15 cellular contexts compared by ENCODE assay signal in the genomic region with DNA sequence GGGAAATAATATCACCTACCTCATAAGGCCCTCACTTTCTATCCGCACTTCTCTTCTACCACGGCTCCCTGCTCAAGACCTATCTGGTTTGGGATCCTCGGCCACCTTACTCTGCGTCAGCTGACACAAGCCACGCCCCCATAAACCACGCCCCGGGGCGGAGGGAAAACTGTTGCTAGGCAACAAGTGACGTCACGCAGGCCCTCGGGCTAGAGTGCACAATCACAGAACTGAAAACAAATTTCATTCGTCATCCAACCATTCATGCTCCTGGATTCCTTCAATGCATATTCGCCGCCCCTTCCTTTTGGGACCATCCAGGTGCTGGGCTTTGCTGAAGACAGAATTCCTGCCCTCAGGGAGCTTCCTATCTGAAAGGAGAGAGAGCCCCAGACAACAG.
A peak's percentile ranks its signal among the peaks of the same experiment; 100 is the strongest.
DNase-seq lines count a peak whose midpoint lies in the region; ATAC-seq and TF ChIP-seq lines count a peak whose summit lies in the region.
"Had no signal": no experiment of that assay in that cellular context is flagged by ENCODE, and none has a peak within 500 bp of the region (broad histone marks: within the 10 kb centered on the region; RNA-seq: fewer than 3 reads in every experiment).

No MANE protein-coding gene starts in this region.

- CTCF ChIA-PET in OCI-LY7 (lab: Charles Lee; ENCODE audit: unreplicated experiment): interaction anchor here (0.9 kb wide), 1 partner anchor 43 kb away, joined by 3 read pairs; no protein-coding TSS in a partner anchor

- no peaks in the 10 kb centered on the region for H3K27me3 Mint-ChIP-seq in activated naive CD8-positive, alpha-beta T cell treated with anti-CD3 and anti-CD28 coated beads, Interleukin-2, amount 50 U/mL, for 24 hours
- H3K27me3 Mint-ChIP-seq: activated CD4-positive, alpha-beta T cell treated with anti-CD3 and anti-CD28 coated beads, Interleukin-2, amount 10 ng/mL, durations not matched to agents 24 days and 14 days; activated naive CD4-positive, alpha-beta T cell treated with anti-CD3 and anti-CD28 coated beads, Interleukin-2, amount 50 U/mL, for 24 hours; CD4-positive, CD25-positive, alpha-beta regulatory T cell; dendritic cell treated with granulocyte-macrophage colony-stimulating factor and Interleukin-4, amounts not matched to agents 40 ng/mL and 50 ng/mL, for 4 days had no signal

- H3K36me3 Mint-ChIP-seq in activated naive CD8-positive, alpha-beta T cell treated with anti-CD3 and anti-CD28 coated beads, Interleukin-2, amount 50 U/mL, for 24 hours (ENCODE audit: low read depth): no peaks in the 10 kb centered on the region
- H3K36me3 Mint-ChIP-seq: activated naive CD4-positive, alpha-beta T cell treated with anti-CD3 and anti-CD28 coated beads, Interleukin-2, amount 50 U/mL, for 24 hours had no signal

- H3K4me3 Mint-ChIP-seq in activated naive CD8-positive, alpha-beta T cell treated with anti-CD3 and anti-CD28 coated beads, Interleukin-2, amount 50 U/mL, for 24 hours: no peak overlapping the region
- H3K4me3 Mint-ChIP-seq: activated CD4-positive, alpha-beta T cell treated with anti-CD3 and anti-CD28 coated beads, Interleukin-2, amount 10 ng/mL, durations not matched to agents 24 days and 14 days; activated naive CD4-positive, alpha-beta T cell treated with anti-CD3 and anti-CD28 coated beads, Interleukin-2, amount 50 U/mL, for 24 hours; CD4-positive, CD25-positive, alpha-beta regulatory T cell; dendritic cell treated with granulocyte-macrophage colony-stimulating factor and Interleukin-4, amounts not matched to agents 40 ng/mL and 50 ng/mL, for 4 days had no signal

- H3K27ac Mint-ChIP-seq in activated naive CD8-positive, alpha-beta T cell treated with anti-CD3 and anti-CD28 coated beads, Interleukin-2, amount 50 U/mL, for 24 hours: no peak overlapping the region
- H3K27ac Mint-ChIP-seq: activated CD4-positive, alpha-beta T cell treated with anti-CD3 and anti-CD28 coated beads, Interleukin-2, amount 10 ng/mL, durations not matched to agents 24 days and 14 days; activated naive CD4-positive, alpha-beta T cell treated with anti-CD3 and anti-CD28 coated beads, Interleukin-2, amount 50 U/mL, for 24 hours; CD4-positive, CD25-positive, alpha-beta regulatory T cell; dendritic cell treated with granulocyte-macrophage colony-stimulating factor and Interleukin-4, amounts not matched to agents 40 ng/mL and 50 ng/mL, for 4 days had no signal

- no peaks in the 10 kb centered on the region for H3K9me3 ChIP-seq in OCI-LY7 (ENCODE audit: low read length)
- H3K9me3 ChIP-seq in right atrium auricular region: peaks cover 0 to 12% of the 10 kb centered on the region in 2 donors
- no peaks in the 10 kb centered on the region for H3K9me3 ChIP-seq in psoas muscle
- H3K9me3 ChIP-seq: vagina had no signal

- H3K9me3 Mint-ChIP-seq in activated naive CD8-positive, alpha-beta T cell treated with anti-CD3 and anti-CD28 coated beads, Interleukin-2, amount 50 U/mL, for 24 hours: no peaks in the 10 kb centered on the region
- H3K9me3 Mint-ChIP-seq: activated CD4-positive, alpha-beta T cell treated with anti-CD3 and anti-CD28 coated beads, Interleukin-2, amount 10 ng/mL, durations not matched to agents 24 days and 14 days; activated naive CD4-positive, alpha-beta T cell treated with anti-CD3 and anti-CD28 coated beads, Interleukin-2, amount 50 U/mL, for 24 hours had no signal

- H3K4me3 ChIP-seq in OCI-LY7 (ENCODE audit: low read depth, low read length, poor library complexity, severe bottlenecking): no peak overlapping the region
- no peak overlapping the region for H3K4me3 ChIP-seq in choroid plexus epithelial cell (ENCODE audit: low read depth, low read length)
- H3K4me3 ChIP-seq in right atrium auricular region: no peak overlapping the region
- H3K4me3 ChIP-seq in psoas muscle: no peak overlapping the region
- H3K4me3 ChIP-seq: vagina had no signal

- H3K27me3 ChIP-seq in right atrium auricular region (no peaks in the 10 kb centered on the region), psoas muscle (ENCODE audit: insufficient read depth in 3 of 3, low read length in 2 of 3) (peaks cover 0 to 3% (median 0%) of the 10 kb centered on the region in 3 donors)
- H3K27me3 ChIP-seq: vagina had no signal

- H3K79me2 ChIP-seq in OCI-LY7 (ENCODE audit: insufficient read depth, low read depth, low read length): no peaks in the 10 kb centered on the region

- no peak overlapping the region for H3K27ac ChIP-seq in OCI-LY7 (ENCODE audit: low read depth, low read length, poor library complexity, severe bottlenecking)
- H3K27ac ChIP-seq in right atrium auricular region: no peak overlapping the region
- H3K27ac ChIP-seq in psoas muscle: no peak overlapping the region
- H3K27ac ChIP-seq: vagina had no signal

- intact Hi-C loops in OCI-LY7 (cut with micrococcal nuclease; ENCODE audit: unreplicated experiment) (no loop called here), psoas muscle (cut with DNase I) (no loop called here)

- BruUV-seq in OCI-LY7 (replicated peaks; lab: Mats Ljungman, UMichigan): no TSS peak

- no peak for TF ChIP-seq CTCF in OCI-LY7 (conservative IDR thresholded peaks at IDR 0.05; ENCODE audit: low read length)
- no peak for TF ChIP-seq CTCF in choroid plexus epithelial cell (conservative IDR thresholded peaks at IDR 0.05; ENCODE audit: low read depth, low read length)
- no peak for TF ChIP-seq CTCF in right atrium auricular region (IDR thresholded peaks at IDR 0.05)
- no peak for TF ChIP-seq CTCF in psoas muscle (IDR thresholded peaks at IDR 0.05)

- no peak overlapping the region for H2AFZ ChIP-seq in OCI-LY7 (ENCODE audit: low read length)

- ATAC-seq in activated naive CD8-positive, alpha-beta T cell treated with anti-CD3 and anti-CD28 coated beads, Interleukin-2, amount 50 U/mL, for 24 hours: no peak
- no peak for ATAC-seq in psoas muscle
- ATAC-seq: left lobe of liver had no signal

- 48 to 65% (median 64%) methylated on average over 14 of the region's 14 CpGs for WGBS in psoas muscle, 3 donors

- peak; percentile 3 for DNase-seq in stimulated activated CD4-positive, alpha-beta T cell treated with anti-CD3 and anti-CD28 coated beads, Interleukin-1b, Interleukin-23, amount 100 ng/mL, for 48 hours
- DNase-seq in stimulated activated CD4-positive, alpha-beta T cell treated with anti-CD3 and anti-CD28 coated beads, Interleukin-4, amount 100 ng/mL, for 24 hours: no peak
- peak; percentile 17 for DNase-seq in OCI-LY7 (ENCODE audit: low spot score)
- DNase-seq in choroid plexus epithelial cell (ENCODE audit: low read depth): peak; percentile 13
- no peak for DNase-seq in activated naive CD8-positive, alpha-beta T cell treated with anti-CD3 and anti-CD28 coated beads, Interleukin-2, amount 50 U/mL, for 24 hours
- DNase-seq in right atrium auricular region (ENCODE audit: low spot score): no peak
- DNase-seq in mucosa of gallbladder (ENCODE audit: low spot score): no peak
- DNase-seq in psoas muscle: no peak
- DNase-seq: activated CD4-positive, alpha-beta T cell treated with anti-CD3 and anti-CD28 coated beads, Interleukin-2, amount 10 ng/mL, durations not matched to agents 24 days and 14 days; CD4-positive, CD25-positive, alpha-beta regulatory T cell; stimulated activated CD4-positive, alpha-beta T cell treated with anti-CD3 and anti-CD28 coated beads, Interleukin-12 subunit alpha, Interleukin-12 subunit beta, amount 100 ng/mL, for 4 hours had no signal

- H3K9me2 ChIP-seq in OCI-LY7 (ENCODE audit: insufficient read depth, low read length): no peaks in the 10 kb centered on the region

- H3K4me1 Mint-ChIP-seq in activated naive CD8-positive, alpha-beta T cell treated with anti-CD3 and anti-CD28 coated beads, Interleukin-2, amount 50 U/mL, for 24 hours: no peaks in the 10 kb centered on the region
- H3K4me1 Mint-ChIP-seq: activated CD4-positive, alpha-beta T cell treated with anti-CD3 and anti-CD28 coated beads, Interleukin-2, amount 10 ng/mL, durations not matched to agents 24 days and 14 days; activated naive CD4-positive, alpha-beta T cell treated with anti-CD3 and anti-CD28 coated beads, Interleukin-2, amount 50 U/mL, for 24 hours; CD4-positive, CD25-positive, alpha-beta regulatory T cell had no signal

- H3K36me3 ChIP-seq in OCI-LY7 (ENCODE audit: insufficient read depth, low read length): no peaks in the 10 kb centered on the region
- H3K36me3 ChIP-seq in right atrium auricular region: no peaks in the 10 kb centered on the region
- peaks cover 0 to 3% of the 10 kb centered on the region in 2 donors for H3K36me3 ChIP-seq in psoas muscle (ENCODE audit: insufficient read depth in 1 of 2, low read depth in 1 of 2)
- H3K36me3 ChIP-seq: vagina had no signal

- H4K20me1 ChIP-seq in OCI-LY7 (ENCODE audit: insufficient read depth, low read length): no peaks in the 10 kb centered on the region

- H3K4me1 ChIP-seq in OCI-LY7 (ENCODE audit: insufficient read depth, low read length, poor library complexity, severe bottlenecking) (no peaks in the 10 kb centered on the region), right atrium auricular region (no peaks in the 10 kb centered on the region), psoas muscle (no peaks in the 10 kb centered on the region)
- H3K4me1 ChIP-seq: vagina had no signal

- POLR2A ChIA-PET in OCI-LY7 (lab: Charles Lee): no interaction called here

- no peak overlapping the region for H3K4me2 ChIP-seq in OCI-LY7 (ENCODE audit: low read length)

Comparison
In these comparisons a context has a peak if more than half of its experiments do, and no peak if none do; other contexts are left out.
1. DNase-seq: peak in stimulated activated CD4-positive, alpha-beta T cell treated with anti-CD3 and anti-CD28 coated beads, Interleukin-1b, Interleukin-23, amount 100 ng/mL, for 48 hours (single experiment), OCI-LY7 (single experiment) and choroid plexus epithelial cell (single experiment); none in stimulated activated CD4-positive, alpha-beta T cell treated with anti-CD3 and anti-CD28 coated beads, Interleukin-4, amount 100 ng/mL, for 24 hours (single experiment), activated naive CD8-positive, alpha-beta T cell treated with anti-CD3 and anti-CD28 coated beads, Interleukin-2, amount 50 U/mL, for 24 hours (single experiment), right atrium auricular region (single experiment), mucosa of gallbladder (single experiment) and psoas muscle (0 of 2).